ENCODE assay signal across 8 cellular contexts in the genomic region with DNA sequence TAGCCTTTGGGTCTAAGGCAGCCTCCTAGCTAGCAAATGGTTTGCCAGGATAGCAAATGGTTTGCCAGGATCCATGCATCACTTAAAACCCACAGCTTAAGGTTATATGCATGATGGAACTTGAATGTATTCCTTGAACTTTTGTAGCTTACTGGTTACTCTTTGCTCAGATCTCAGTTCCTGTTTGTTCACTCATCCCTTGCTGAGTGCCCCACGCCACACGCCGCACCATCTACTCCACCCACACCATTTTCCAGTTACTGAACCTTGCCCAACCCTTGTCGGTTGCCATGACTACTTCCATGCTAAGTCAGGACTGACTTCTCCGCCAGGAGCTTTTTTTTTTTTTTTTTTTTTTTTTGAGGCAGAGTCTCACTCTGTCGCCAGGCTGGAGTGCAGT. TPM values are rescaled to one million over a fixed set of nuclear protein-coding genes. Genes with fewer than 3 reads are reported as not detected.
DNase-seq lines count a peak whose midpoint lies in the region; ATAC-seq lines count a peak whose summit lies in the region.

No MANE protein-coding gene starts in this region.

- DNase-seq in COLO829 (ENCODE audit: low spot score) (peak; percentile 76), NOMO-1 treated with dmso at 0.1 percent for 144 hours (lab: John Stamatoyannopoulos, UW; ENCODE audit: unreplicated experiment) (peak; percentile 93), left kidney (ENCODE audit: low read depth, low spot score) (peak; percentile 84), epidermal melanocyte (ENCODE audit: insufficient read length, low spot score) (no peak), hippocampal formation (lab: John Stamatoyannopoulos, UW) (no peak), G401 (ENCODE audit: low spot score) (no peak)

- in situ Hi-C loops in G401 (cut with HindIII; ENCODE audit: low sequenced_read_pairs), result no loop called here

- peak; percentile 95 for ATAC-seq in GM18870 (IDR thresholded peaks at IDR 0.05; ENCODE audit: unreplicated experiment)
- ATAC-seq in HG03039 (IDR thresholded peaks at IDR 0.05; ENCODE audit: unreplicated experiment), result peak; percentile 71

RNA-seq across cellular contexts. Expression of gene XIAP, which starts 29.5 kb away (rescaled TPM):
- total RNA-seq in G401 (2014; rRNA removed; shearing (Covaris generic)), result 15.8 and 19.9 TPM in 2 replicates

Comparison
In these comparisons a context has a peak if more than half of its experiments do, and no peak if none do; other contexts are left out.
1. DNase-seq: peak in COLO829 (single experiment), NOMO-1 treated with dmso at 0.1 percent for 144 hours (single experiment) and left kidney (single experiment); none in epidermal melanocyte (single experiment), hippocampal formation (0 of 2) and G401 (single experiment).